9 cellular contexts compared by ENCODE assay signal in the genomic region with DNA sequence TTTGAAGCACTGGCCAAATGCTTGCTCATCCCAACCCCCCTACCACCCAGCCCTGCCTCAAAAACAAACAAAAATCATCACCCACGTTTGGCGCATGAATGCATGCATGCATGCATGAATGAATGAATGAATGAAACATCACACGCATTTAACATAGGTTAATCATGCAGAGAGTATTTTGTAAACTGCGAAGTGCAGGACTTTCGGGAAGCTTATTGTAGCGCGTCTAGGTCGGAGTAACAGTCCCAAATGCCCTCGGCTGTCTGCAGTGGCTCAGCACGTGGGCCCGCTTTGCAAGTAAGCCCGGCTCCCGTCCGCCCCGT. TPM values are rescaled to one million over a fixed set of nuclear protein-coding genes. Genes with fewer than 3 reads are reported as not detected.
DNase-seq lines count a peak whose midpoint lies in the region; ATAC-seq and TF ChIP-seq lines count a peak whose summit lies in the region.
"Had no signal": no experiment of that assay in that cellular context is flagged by ENCODE, and none has a peak within 500 bp of the region (broad histone marks: within the 10 kb centered on the region; RNA-seq: fewer than 3 reads in every experiment).

No MANE protein-coding gene starts in this region.

- peaks cover 0 to 7% of the 10 kb centered on the region in 2 donors for H3K27me3 Mint-ChIP-seq in T-cell
- H3K27me3 Mint-ChIP-seq in natural killer cell (ENCODE audit: low read depth in 2 of 2) = peaks cover 0 to 12% of the 10 kb centered on the region in 2 donors

- H3K4me3 ChIP-seq in HCT116 (replicated peaks in 1 of 2; ENCODE audit: low read depth in 1 of 2, low read length in 2 of 2) = no peak overlapping the region

- H3K9ac ChIP-seq in ES-I3 (ENCODE audit: low read depth, low read length) = peak overlapping the region; percentile 30; the same call in 1 of the 2 replicates
- no peak overlapping the region for H3K9ac ChIP-seq in HCT116 (ENCODE audit: low read length)

- no TSS peak for BruUV-seq in HCT116 (replicated peaks; lab: Mats Ljungman, UMichigan)

- DNase-seq in HCT116 (ENCODE audit: low read depth, low spot score) (no peak), T-cell (no peak), natural killer cell (no peak), NCI-H187 treated with DMSO at 0.1 percent for 48 hours (lab: John Stamatoyannopoulos, UW) (no peak), DMS 273 treated with DMSO at 0.1 percent for 48 hours (lab: John Stamatoyannopoulos, UW) (no peak)

- H3K9me2 ChIP-seq in HCT116 (ENCODE audit: insufficient read depth) = no peaks in the 10 kb centered on the region

- no peaks in the 10 kb centered on the region for H4K20me1 ChIP-seq in HCT116 (ENCODE audit: insufficient read depth)

- peak overlapping the region; percentile 44 to 78 (median 67) for H3K4me3 Mint-ChIP-seq in T-cell
- H3K4me3 Mint-ChIP-seq in natural killer cell = peak overlapping the region; percentile 50

- no peaks in the 10 kb centered on the region for H3K79me2 ChIP-seq in HCT116 (ENCODE audit: insufficient read depth, low read length)

- H3K4me2 ChIP-seq in HCT116 (ENCODE audit: low read length) = peak overlapping the region; percentile 53

- no peak overlapping the region for H3K27ac ChIP-seq in HCT116 (ENCODE audit: low read depth, low read length)

- RAD21 ChIA-PET in HCT116 (lab: Charles Lee; ENCODE audit: low non-redundant PET in 1 of 2, low total read pairs in 2 of 2, uncharacterized antibody in 2 of 2, unreplicated experiment in 2 of 2) = no interaction called here

- no peaks in the 10 kb centered on the region for H3K36me3 ChIP-seq in ES-I3 (ENCODE audit: insufficient read depth, low read length)
- H3K36me3 ChIP-seq in HCT116 (ENCODE audit: control insufficient read depth in 1 of 2, insufficient read depth in 2 of 2, low read length in 2 of 2) = no peaks in the 10 kb centered on the region; a peak in 1 of 4 replicates

- H3K4me1 Mint-ChIP-seq in T-cell (peaks cover 0 to 8% (median 7%) of the 10 kb centered on the region in 3 donors), natural killer cell (peaks cover 0 to 5% of the 10 kb centered on the region in 2 donors)

- TF ChIP-seq POLR2A in HCT116 (IDR thresholded peaks at IDR 0.05; ENCODE audit: borderline replicate concordance, extremely low read depth, insufficient read depth, insufficient read length) = peak; percentile 6

- ATAC-seq in HCT116 = no peak
- ATAC-seq in T-cell (replicated peaks in 1 of 4) = no peak
- ATAC-seq in natural killer cell = no peak
- no peak for ATAC-seq in GM18511 (IDR thresholded peaks at IDR 0.05; ENCODE audit: unreplicated experiment)
- ATAC-seq in HG02763 (IDR thresholded peaks at IDR 0.05; ENCODE audit: unreplicated experiment) = no peak

- H2AFZ ChIP-seq in HCT116 (ENCODE audit: low read depth, low read length, poor library complexity, severe bottlenecking) = peak overlapping the region; percentile 94

- peaks cover 14% of the 10 kb centered on the region for H3K4me1 ChIP-seq in ES-I3 (ENCODE audit: insufficient read depth, low read length)
- H3K4me1 ChIP-seq in HCT116 (ENCODE audit: control insufficient read depth in 1 of 2, insufficient read depth in 2 of 2, low read length in 2 of 2) = peaks cover 3 to 10% of the 10 kb centered on the region in 2 experiments; a peak in 3 of 4 replicates

- H3K27me3 ChIP-seq in HCT116 (ENCODE audit: insufficient read depth, low read length) = no peaks in the 10 kb centered on the region
- H3K27me3 ChIP-seq: esophagus squamous epithelium had no signal

- H3K27ac Mint-ChIP-seq in T-cell (no peak overlapping the region), natural killer cell (peak overlapping the region; percentile 67 to 83)

- POLR2A ChIA-PET in HCT116 (lab: Charles Lee) (interaction anchor here (1.0 kb wide), 1 partner anchor 22 kb away, joined by 3 read pairs; no protein-coding TSS in a partner anchor), T-cell (lab: Charles Lee) (interaction anchor here (0.6 to 1.1 kb wide), 3 partner anchors 125 to 1187 kb away, joined by 3 to 9 read pairs (median 4); no protein-coding TSS in a partner anchor)

- no peaks in the 10 kb centered on the region for H3K9me3 ChIP-seq in ES-I3 (ENCODE audit: control insufficient read depth, insufficient read depth, low read length)
- no peaks in the 10 kb centered on the region for H3K9me3 ChIP-seq in HCT116 (ENCODE audit: control insufficient read depth in 1 of 2, insufficient read depth in 1 of 2, low read depth in 1 of 2, low read length in 2 of 2)
- H3K9me3 ChIP-seq: esophagus squamous epithelium had no signal

- no peaks in the 10 kb centered on the region for H3K36me3 Mint-ChIP-seq in T-cell
- no peaks in the 10 kb centered on the region for H3K36me3 Mint-ChIP-seq in natural killer cell

- H3K9me3 Mint-ChIP-seq in T-cell (no peaks in the 10 kb centered on the region), natural killer cell (no peaks in the 10 kb centered on the region)

- intact Hi-C loops in HCT116 (cut with micrococcal nuclease) (no loop called here), natural killer cell (cut with micrococcal nuclease) (loop anchor here (1.0 to 2.0 kb wide), 2 partner anchors 45 to 157 kb away; a partner anchor contains a TSS)

- CTCF ChIA-PET in HCT116 (lab: Charles Lee) = interaction anchor here (1.5 kb wide), 1 partner anchor 307 kb away, joined by 6 read pairs; no protein-coding TSS in a partner anchor
- CTCF ChIA-PET in T-cell (lab: Charles Lee) = interaction anchor here (0.6 to 1.4 kb wide), 6 partner anchors 24 to 445 kb away, joined by 3 to 10 read pairs (median 5); a partner anchor contains a TSS

- no peak for TF ChIP-seq RAD21 in HCT116 (IDR thresholded peaks at IDR 0.05; ENCODE audit: low read depth)

- TF ChIP-seq CTCF in HCT116 (IDR thresholded peaks at IDR 0.05 in 2 of 3, conservative IDR thresholded peaks at IDR 0.05 in 1 of 3; ENCODE audit: borderline replicate concordance in 1 of 3, insufficient read depth in 1 of 3, low read depth in 2 of 3, low read length in 2 of 3) (no peak), natural killer cell (IDR thresholded peaks at IDR 0.05) (no peak)

TF ChIP-seq in HCT116, 20 proteins besides CTCF, POLR2A, EP300 and RAD21 (continues in another document):
- TF ChIP-seq CBX3 (IDR thresholded peaks at IDR 0.05; ENCODE audit: low read depth) (peak; percentile 68), EZH2 (IDR thresholded peaks at IDR 0.05) (no peak), ZFX (IDR thresholded peaks at IDR 0.05) (no peak), POLR2AphosphoS5 (IDR thresholded peaks at IDR 0.05; ENCODE audit: low read depth, low read length) (no peak), SP1 (IDR thresholded peaks at IDR 0.05; ENCODE audit: low read depth) (no peak), JUND (IDR thresholded peaks at IDR 0.05) (no peak), ELF1 (IDR thresholded peaks at IDR 0.05; ENCODE audit: borderline replicate concordance, low read depth) (no peak), ZNF274 (IDR thresholded peaks at IDR 0.05; ENCODE audit: low read depth, low read length) (no peak), SRF (IDR thresholded peaks at IDR 0.05; ENCODE audit: low read depth) (no peak), YY1 (IDR thresholded peaks at IDR 0.05; ENCODE audit: extremely low read depth, insufficient replicate concordance, low read depth, low read length) (no peak), EZH2phosphoT487 (IDR thresholded peaks at IDR 0.05; ENCODE audit: borderline replicate concordance) (no peak), FOSL1 (IDR thresholded peaks at IDR 0.05; ENCODE audit: low read depth) (no peak), CEBPB (IDR thresholded peaks at IDR 0.05; ENCODE audit: low read depth) (no peak)
- TF ChIP-seq, protein P1, sequence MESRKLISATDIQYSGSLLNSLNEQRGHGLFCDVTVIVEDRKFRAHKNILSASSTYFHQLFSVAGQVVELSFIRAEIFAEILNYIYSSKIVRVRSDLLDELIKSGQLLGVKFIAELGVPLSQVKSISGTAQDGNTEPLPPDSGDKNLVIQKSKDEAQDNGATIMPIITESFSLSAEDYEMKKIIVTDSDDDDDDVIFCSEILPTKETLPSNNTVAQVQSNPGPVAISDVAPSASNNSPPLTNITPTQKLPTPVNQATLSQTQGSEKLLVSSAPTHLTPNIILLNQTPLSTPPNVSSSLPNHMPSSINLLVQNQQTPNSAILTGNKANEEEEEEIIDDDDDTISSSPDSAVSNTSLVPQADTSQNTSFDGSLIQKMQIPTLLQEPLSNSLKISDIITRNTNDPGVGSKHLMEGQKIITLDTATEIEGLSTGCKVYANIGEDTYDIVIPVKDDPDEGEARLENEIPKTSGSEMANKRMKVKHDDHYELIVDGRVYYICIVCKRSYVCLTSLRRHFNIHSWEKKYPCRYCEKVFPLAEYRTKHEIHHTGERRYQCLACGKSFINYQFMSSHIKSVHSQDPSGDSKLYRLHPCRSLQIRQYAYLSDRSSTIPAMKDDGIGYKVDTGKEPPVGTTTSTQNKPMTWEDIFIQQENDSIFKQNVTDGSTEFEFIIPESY (IDR thresholded peaks at IDR 0.05; ENCODE audit: extremely low read depth, insufficient replicate concordance, low read length) = no peak
- TF ChIP-seq, protein P2, sequence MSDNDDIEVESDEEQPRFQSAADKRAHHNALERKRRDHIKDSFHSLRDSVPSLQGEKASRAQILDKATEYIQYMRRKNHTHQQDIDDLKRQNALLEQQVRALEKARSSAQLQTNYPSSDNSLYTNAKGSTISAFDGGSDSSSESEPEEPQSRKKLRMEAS (IDR thresholded peaks at IDR 0.05) = peak; percentile 96

RNA-seq across cellular contexts. Expression of a gene that starts 0.3 kb away (rescaled TPM):
- 9.0 TPM for total RNA-seq in HCT116 (2021; ENCODE audit: unreplicated experiment)
- polyA plus RNA-seq in HCT116 (2012) = 1.8 and 3.5 TPM in 2 replicates
- 1 to 10 TPM in 4 of 5 donors, under 1 TPM in 1; 0.73 to 2.3 (median 1.5) TPM for total RNA-seq in T-cell
- 1 to 10 TPM in 1 of 3 donors, under 1 TPM in 2; 0.61 to 1.4 (median 0.80) TPM for total RNA-seq in natural killer cell

Comparison
In these comparisons a context has a peak if more than half of its experiments do, and no peak if none do; other contexts are left out.
1. H3K27ac Mint-ChIP-seq: peak in natural killer cell (2 of 2); none in T-cell (0 of 2).